ENCODE assay signal across 20 cellular contexts in genomic region chr20:6731951-6732580, GRCh38. TPM values are rescaled to one million over a fixed set of nuclear protein-coding genes. Genes with fewer than 3 reads are reported as not detected.
DNase-seq lines count a peak whose midpoint lies in the region; ATAC-seq and TF ChIP-seq lines count a peak whose summit lies in the region.
"Had no signal": no experiment of that assay in that cellular context is flagged by ENCODE, and none has a peak within 500 bp of the region (broad histone marks: within the 10 kb centered on the region; RNA-seq: fewer than 3 reads in every experiment).

No MANE protein-coding gene starts in this region.

- no peak for TF ChIP-seq CTCF in GM23338 (conservative IDR thresholded peaks at IDR 0.05; ENCODE audit: low read depth in 2 of 2)

- DNase-seq in GM23338 (ENCODE audit: low spot score) (no peak), Right ventricle myocardium superior (peak; percentile 87), middle frontal gyrus (ENCODE audit: extremely low spot score, low spot score) (peak; percentile 16), germinal center (ENCODE audit: low spot score) (no peak), DMS53 (lab: John Stamatoyannopoulos, UW) (no peak)
- no peak for DNase-seq in NK-92 treated with Interleukin-12 subunit alpha and Interleukin-12 subunit beta, amount 100 ng/mL, for 24 hours (lab: John Stamatoyannopoulos, UW)
- DNase-seq: activated CD4-positive, alpha-beta T cell treated with anti-CD3 and anti-CD28 coated beads for 36 hours; activated CD8-positive, alpha-beta memory T cell treated with anti-CD3 and anti-CD28 coated beads, Interleukin-2, amount 50 U/mL, for 48 hours; activated naive CD4-positive, alpha-beta T cell treated with Interleukin-2 at 50 U/mL for 16 hours; brain microvascular endothelial cell; CD8-positive, alpha-beta T cell; effector CD4-positive, alpha-beta T cell; H9; NCI-H146; NCI-H446 treated with DMSO at 0.1 percent for 48 hours; stimulated activated CD4-positive, alpha-beta T cell treated with anti-CD3 and anti-CD28 coated beads, Interleukin-1b, Interleukin-23, amount 100 ng/mL, for 48 hours had no signal

- H3K4me3 ChIP-seq in GM23338 (no peak overlapping the region), skeletal muscle tissue (ENCODE audit: low read length in 3 of 3) (no peak overlapping the region)
- H3K4me3 ChIP-seq: thoracic aorta had no signal

- no peaks in the 10 kb centered on the region for H3F3A ChIP-seq in GM23338 (replicated peaks; ENCODE audit: low read depth)

- no peaks in the 10 kb centered on the region for H3K4me1 ChIP-seq in GM23338 (ENCODE audit: insufficient read depth)
- peaks cover 0 to 7% (median 0%) of the 10 kb centered on the region in 3 donors for H3K4me1 ChIP-seq in skeletal muscle tissue (ENCODE audit: control insufficient read depth in 3 of 3, insufficient read depth in 3 of 3, low read length in 3 of 3)

- ATAC-seq in GM23338 (no peak), Right ventricle myocardium superior (ENCODE audit: poor library complexity) (peak; percentile 86), SK-N-SH treated with all-trans-retinoic acid at 6 μM for 48 hours (no peak)
- ATAC-seq: activated CD4-positive, alpha-beta T cell treated with anti-CD3 and anti-CD28 coated beads for 36 hours; CD8-positive, alpha-beta T cell had no signal

- H3K4me1 Mint-ChIP-seq in GM23338, result peaks cover 9% of the 10 kb centered on the region
- H3K4me1 Mint-ChIP-seq: activated CD4-positive, alpha-beta T cell treated with anti-CD3 and anti-CD28 coated beads for 36 hours had no signal

- no peak overlapping the region for H3K4me2 ChIP-seq in GM23338

- H3K9ac ChIP-seq in skeletal muscle tissue (ENCODE audit: low read depth in 1 of 3, low read length in 3 of 3), result no peak overlapping the region

- no peaks in the 10 kb centered on the region; the same call in 1 of the 2 replicates for H3K9me2 ChIP-seq in GM23338 (ENCODE audit: insufficient read depth)

- no peak overlapping the region; the same call in 1 of the 2 replicates for H2AFZ ChIP-seq in GM23338

- H3K27me3 Mint-ChIP-seq in GM23338 (ENCODE audit: insufficient read depth, low read depth, poor library complexity), result peaks cover 2% of the 10 kb centered on the region
- H3K27me3 Mint-ChIP-seq: activated CD4-positive, alpha-beta T cell treated with anti-CD3 and anti-CD28 coated beads for 36 hours; progenitor cell of endocrine pancreas had no signal

- no peaks in the 10 kb centered on the region for H3K79me2 ChIP-seq in GM23338 (replicated peaks; ENCODE audit: insufficient read depth)

- H3K27ac ChIP-seq in GM23338 (ENCODE audit: low read depth) (no peak overlapping the region), skeletal muscle tissue (ENCODE audit: low read depth, low read length) (peak overlapping the region; percentile 49)
- H3K27ac ChIP-seq: brain microvascular endothelial cell, thoracic aorta had no signal

- H3K4me3 Mint-ChIP-seq in GM23338, result no peak overlapping the region
- H3K4me3 Mint-ChIP-seq: activated CD4-positive, alpha-beta T cell treated with anti-CD3 and anti-CD28 coated beads for 36 hours; CD8-positive, alpha-beta T cell; H9 had no signal

- peak overlapping the region; percentile 37; the same call in 1 of the 2 replicates for H3K27ac Mint-ChIP-seq in GM23338
- H3K27ac Mint-ChIP-seq: activated CD4-positive, alpha-beta T cell treated with anti-CD3 and anti-CD28 coated beads for 36 hours; CD8-positive, alpha-beta T cell; progenitor cell of endocrine pancreas had no signal

- peaks cover 0 to 2% (median 0%) of the 10 kb centered on the region in 3 donors for H3K9me3 ChIP-seq in skeletal muscle tissue (ENCODE audit: control insufficient read depth in 3 of 3, low read length in 3 of 3)
- H3K9me3 ChIP-seq: thoracic aorta had no signal

- H3K36me3 ChIP-seq in GM23338 (ENCODE audit: insufficient read depth), result no peaks in the 10 kb centered on the region
- H3K36me3 ChIP-seq in skeletal muscle tissue (ENCODE audit: control insufficient read depth in 3 of 3, insufficient read depth in 3 of 3, low read length in 3 of 3), result no peaks in the 10 kb centered on the region
- H3K36me3 ChIP-seq: brain microvascular endothelial cell, thoracic aorta had no signal

- H3K9me3 Mint-ChIP-seq in GM23338, result peaks cover 2% of the 10 kb centered on the region; the same call in 2 of the 3 replicates
- H3K9me3 Mint-ChIP-seq: CD8-positive, alpha-beta T cell had no signal

- H4K20me1 ChIP-seq in GM23338 (replicated peaks; ENCODE audit: insufficient read depth), result no peaks in the 10 kb centered on the region

- no peaks in the 10 kb centered on the region for H3K36me3 Mint-ChIP-seq in GM23338 (ENCODE audit: low read depth)
- H3K36me3 Mint-ChIP-seq: CD8-positive, alpha-beta T cell had no signal

- intact Hi-C loops in Right ventricle myocardium superior (cut with DNase I), result no loop called here

- no peaks in the 10 kb centered on the region for H3K27me3 ChIP-seq in GM23338 (ENCODE audit: insufficient read depth)
- no peaks in the 10 kb centered on the region for H3K27me3 ChIP-seq in skeletal muscle tissue (ENCODE audit: control insufficient read depth in 3 of 3, insufficient read depth in 3 of 3, low read length in 3 of 3)
- H3K27me3 ChIP-seq: brain microvascular endothelial cell had no signal

TF ChIP-seq in GM23338, 12 proteins besides CTCF, POLR2A, EP300 and RAD21:
- TF ChIP-seq, protein P1, sequence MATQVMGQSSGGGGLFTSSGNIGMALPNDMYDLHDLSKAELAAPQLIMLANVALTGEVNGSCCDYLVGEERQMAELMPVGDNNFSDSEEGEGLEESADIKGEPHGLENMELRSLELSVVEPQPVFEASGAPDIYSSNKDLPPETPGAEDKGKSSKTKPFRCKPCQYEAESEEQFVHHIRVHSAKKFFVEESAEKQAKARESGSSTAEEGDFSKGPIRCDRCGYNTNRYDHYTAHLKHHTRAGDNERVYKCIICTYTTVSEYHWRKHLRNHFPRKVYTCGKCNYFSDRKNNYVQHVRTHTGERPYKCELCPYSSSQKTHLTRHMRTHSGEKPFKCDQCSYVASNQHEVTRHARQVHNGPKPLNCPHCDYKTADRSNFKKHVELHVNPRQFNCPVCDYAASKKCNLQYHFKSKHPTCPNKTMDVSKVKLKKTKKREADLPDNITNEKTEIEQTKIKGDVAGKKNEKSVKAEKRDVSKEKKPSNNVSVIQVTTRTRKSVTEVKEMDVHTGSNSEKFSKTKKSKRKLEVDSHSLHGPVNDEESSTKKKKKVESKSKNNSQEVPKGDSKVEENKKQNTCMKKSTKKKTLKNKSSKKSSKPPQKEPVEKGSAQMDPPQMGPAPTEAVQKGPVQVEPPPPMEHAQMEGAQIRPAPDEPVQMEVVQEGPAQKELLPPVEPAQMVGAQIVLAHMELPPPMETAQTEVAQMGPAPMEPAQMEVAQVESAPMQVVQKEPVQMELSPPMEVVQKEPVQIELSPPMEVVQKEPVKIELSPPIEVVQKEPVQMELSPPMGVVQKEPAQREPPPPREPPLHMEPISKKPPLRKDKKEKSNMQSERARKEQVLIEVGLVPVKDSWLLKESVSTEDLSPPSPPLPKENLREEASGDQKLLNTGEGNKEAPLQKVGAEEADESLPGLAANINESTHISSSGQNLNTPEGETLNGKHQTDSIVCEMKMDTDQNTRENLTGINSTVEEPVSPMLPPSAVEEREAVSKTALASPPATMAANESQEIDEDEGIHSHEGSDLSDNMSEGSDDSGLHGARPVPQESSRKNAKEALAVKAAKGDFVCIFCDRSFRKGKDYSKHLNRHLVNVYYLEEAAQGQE (IDR thresholded peaks at IDR 0.05; ENCODE audit: unreplicated experiment), result no peak

TF ChIP-seq in SK-N-SH treated with all-trans-retinoic acid at 6 μM for 48 hours, 23 proteins besides CTCF, POLR2A, EP300 and RAD21 (continues in another document):
- no peak for TF ChIP-seq PPARA (CRISPR knock-in tag; IDR thresholded peaks at IDR 0.05; ENCODE audit: borderline replicate concordance)
- no peak for TF ChIP-seq CSRNP3 (CRISPR knock-in tag; IDR thresholded peaks at IDR 0.05)
- TF ChIP-seq CSDC2 (CRISPR knock-in tag; IDR thresholded peaks at IDR 0.05), result no peak
- TF ChIP-seq ISL1 (CRISPR knock-in tag; IDR thresholded peaks at IDR 0.05), result no peak
- TF ChIP-seq ZFP30 (CRISPR knock-in tag; IDR thresholded peaks at IDR 0.05), result no peak
- no peak for TF ChIP-seq GLIS3 (CRISPR knock-in tag; IDR thresholded peaks at IDR 0.05)
- TF ChIP-seq SNAI2 (CRISPR knock-in tag; IDR thresholded peaks at IDR 0.05), result no peak
- TF ChIP-seq, protein P2, sequence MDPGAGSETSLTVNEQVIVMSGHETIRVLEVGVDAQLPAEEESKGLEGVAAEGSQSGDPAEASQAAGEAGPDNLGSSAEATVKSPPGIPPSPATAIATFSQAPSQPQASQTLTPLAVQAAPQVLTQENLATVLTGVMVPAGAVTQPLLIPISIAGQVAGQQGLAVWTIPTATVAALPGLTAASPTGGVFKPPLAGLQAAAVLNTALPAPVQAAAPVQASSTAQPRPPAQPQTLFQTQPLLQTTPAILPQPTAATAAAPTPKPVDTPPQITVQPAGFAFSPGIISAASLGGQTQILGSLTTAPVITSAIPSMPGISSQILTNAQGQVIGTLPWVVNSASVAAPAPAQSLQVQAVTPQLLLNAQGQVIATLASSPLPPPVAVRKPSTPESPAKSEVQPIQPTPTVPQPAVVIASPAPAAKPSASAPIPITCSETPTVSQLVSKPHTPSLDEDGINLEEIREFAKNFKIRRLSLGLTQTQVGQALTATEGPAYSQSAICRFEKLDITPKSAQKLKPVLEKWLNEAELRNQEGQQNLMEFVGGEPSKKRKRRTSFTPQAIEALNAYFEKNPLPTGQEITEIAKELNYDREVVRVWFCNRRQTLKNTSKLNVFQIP (CRISPR knock-in tag; IDR thresholded peaks at IDR 0.05; ENCODE audit: borderline replicate concordance, low read depth), result no peak

RNA-seq across cellular contexts. Expression of gene BMP2, which starts 35.4 kb away (rescaled TPM):
- 1.0 and 1.5 TPM in 2 replicates for total RNA-seq in GM23338 (2014; rRNA removed; shearing (Covaris generic))
- polyA plus RNA-seq in GM23338 (2016; fragmentation: Nextera tagmentation; extraction: Ambion mirVana), result 0.73 and 0.92 TPM in 2 replicates
- total RNA-seq in Right ventricle myocardium superior, result 2.5 TPM
- 2.6 TPM for total RNA-seq in skeletal muscle tissue
- total RNA-seq: activated CD4-positive, alpha-beta T cell treated with anti-CD3 and anti-CD28 coated beads for 36 hours; CD8-positive, alpha-beta T cell had no signal

Comparison
In these comparisons a context has a peak if more than half of its experiments do, and no peak if none do; other contexts are left out.
1. DNase-seq: peak in Right ventricle myocardium superior (single experiment) and middle frontal gyrus (single experiment); none in GM23338 (single experiment), germinal center (single experiment), DMS53 (single experiment) and NK-92 treated with Interleukin-12 subunit alpha and Interleukin-12 subunit beta, amount 100 ng/mL, for 24 hours (single experiment).